Comparison of ENCODE assay signal across 11 cellular contexts in the genomic region with DNA sequence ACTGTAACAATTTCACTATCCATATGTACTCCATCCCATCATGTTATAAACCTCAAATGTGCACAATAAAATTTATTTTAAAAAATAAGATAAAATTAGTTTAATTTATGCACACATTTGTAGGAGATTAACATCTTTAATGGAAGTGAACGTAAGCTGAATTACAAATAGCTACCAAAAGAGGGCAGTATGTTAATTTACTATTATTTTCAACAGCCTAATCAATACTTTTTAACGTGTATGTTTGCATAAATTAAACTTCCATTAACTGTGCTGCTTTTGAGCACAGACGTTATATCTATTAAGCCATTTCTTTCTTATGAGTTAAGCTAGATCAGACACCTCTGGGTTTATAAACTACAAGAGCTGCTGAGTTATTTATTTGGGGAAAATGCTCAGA. TPM values are rescaled to one million over a fixed set of nuclear protein-coding genes. Genes with fewer than 3 reads are reported as not detected.
DNase-seq lines count a peak whose midpoint lies in the region; TF ChIP-seq lines count a peak whose summit lies in the region.
"Had no signal": no experiment of that assay in that cellular context is flagged by ENCODE, and none has a peak within 500 bp of the region (broad histone marks: within the 10 kb centered on the region; RNA-seq: fewer than 3 reads in every experiment).

No MANE protein-coding gene starts in this region.

- H3K79me2 ChIP-seq in neural progenitor cell (ENCODE audit: low read depth), result no peaks in the 10 kb centered on the region

- H3K9me3 Mint-ChIP-seq in neural progenitor cell, result peaks cover 3% of the 10 kb centered on the region
- H3K9me3 Mint-ChIP-seq: activated CD4-positive, alpha-beta T cell treated with anti-CD3 and anti-CD28 coated beads, Interleukin-2, amount 10 ng/mL, durations not matched to agents 24 days and 14 days; activated naive CD4-positive, alpha-beta T cell treated with anti-CD3 and anti-CD28 coated beads, Interleukin-2, amount 10 ng/mL, durations not matched to agents 7 days and 5 days had no signal

- H3F3A ChIP-seq in neural progenitor cell (ENCODE audit: low read depth), result no peaks in the 10 kb centered on the region

- H3K9ac ChIP-seq in neural progenitor cell, result no peak overlapping the region

- H2AFZ ChIP-seq in neural progenitor cell (replicated peaks), result no peak overlapping the region

- H3K4me1 ChIP-seq in neural progenitor cell, result no peaks in the 10 kb centered on the region
- H3K4me1 ChIP-seq: SJSA1 had no signal

- H3K27me3 ChIP-seq in dorsolateral prefrontal cortex (peaks cover 0 to 35% (median 5%) of the 10 kb centered on the region in 45 donors), neural progenitor cell (no peaks in the 10 kb centered on the region)
- H3K27me3 ChIP-seq: SJSA1 had no signal

- no peak for DNase-seq in GM10248 (ENCODE audit: extremely low spot score)
- peak; percentile 1 for DNase-seq in NAMALWA (ENCODE audit: low spot score)
- DNase-seq in dorsolateral prefrontal cortex, result no peak
- no peak for DNase-seq in neural progenitor cell (ENCODE audit: low spot score)
- DNase-seq in NCI-H748 (lab: John Stamatoyannopoulos, UW; ENCODE audit: unreplicated experiment), result no peak
- DNase-seq in DMS153 treated with DMSO at 0.1 percent for 48 hours (lab: John Stamatoyannopoulos, UW; ENCODE audit: unreplicated experiment), result no peak
- DNase-seq in activated T-cell treated with anti-CD3 and anti-CD28 coated beads for 4 hours, result no peak
- DNase-seq: activated CD4-positive, alpha-beta T cell treated with anti-CD3 and anti-CD28 coated beads, Interleukin-2, amount 10 ng/mL, durations not matched to agents 24 days and 14 days; activated naive CD4-positive, alpha-beta T cell treated with anti-CD3 and anti-CD28 coated beads, Interleukin-2, amount 10 ng/mL, durations not matched to agents 7 days and 5 days; NCI-H1694 had no signal

- H3K4me3 Mint-ChIP-seq in neural progenitor cell, result no peak overlapping the region
- H3K4me3 Mint-ChIP-seq: activated CD4-positive, alpha-beta T cell treated with anti-CD3 and anti-CD28 coated beads, Interleukin-2, amount 10 ng/mL, durations not matched to agents 24 days and 14 days; activated naive CD4-positive, alpha-beta T cell treated with anti-CD3 and anti-CD28 coated beads, Interleukin-2, amount 10 ng/mL, durations not matched to agents 7 days and 5 days had no signal

- no peaks in the 10 kb centered on the region for H3K36me3 ChIP-seq in neural progenitor cell
- H3K36me3 ChIP-seq: SJSA1 had no signal

- no peak overlapping the region for H3K4me2 ChIP-seq in neural progenitor cell

- POLR2A ChIA-PET in GM10248 (lab: Yijun Ruan, JAX), result no interaction called here

- H3K4me3 ChIP-seq in dorsolateral prefrontal cortex, result no peak overlapping the region
- H3K4me3 ChIP-seq in neural progenitor cell, result no peak overlapping the region
- H3K4me3 ChIP-seq: SJSA1 had no signal

- no peak overlapping the region for H3K27ac Mint-ChIP-seq in neural progenitor cell
- H3K27ac Mint-ChIP-seq: activated CD4-positive, alpha-beta T cell treated with anti-CD3 and anti-CD28 coated beads, Interleukin-2, amount 10 ng/mL, durations not matched to agents 24 days and 14 days; activated naive CD4-positive, alpha-beta T cell treated with anti-CD3 and anti-CD28 coated beads, Interleukin-2, amount 10 ng/mL, durations not matched to agents 7 days and 5 days had no signal

- TF ChIP-seq CTCF in GM10248 (IDR thresholded peaks at IDR 0.05; ENCODE audit: control extremely low read depth, extremely low read depth, low read depth, missing control alignments), result peak; percentile 29
- TF ChIP-seq CTCF in dorsolateral prefrontal cortex (IDR thresholded peaks at IDR 0.05 in 54 of 56, conservative IDR thresholded peaks at IDR 0.05 in 2 of 56; ENCODE audit: low read depth in 1 of 56, partially characterized antibody in 56 of 56), result peak in 42 of 56 donors; percentile 5 to 46 (median 26)
- TF ChIP-seq CTCF in neural progenitor cell (IDR thresholded peaks at IDR 0.05), result peak; percentile 54

- H3K27ac ChIP-seq in dorsolateral prefrontal cortex (no peak overlapping the region), neural progenitor cell (no peak overlapping the region)
- H3K27ac ChIP-seq: SJSA1 had no signal

- CTCF ChIA-PET in GM10248 (lab: Yijun Ruan, JAX), result interaction anchor here (1.0 to 1.2 kb wide), 4 partner anchors 10 to 293 kb away, joined by 3 to 10 read pairs (median 4); no protein-coding TSS in a partner anchor

- H3K27me3 Mint-ChIP-seq in neural progenitor cell (ENCODE audit: insufficient read depth, low read depth), result no peaks in the 10 kb centered on the region
- H3K27me3 Mint-ChIP-seq: activated CD4-positive, alpha-beta T cell treated with anti-CD3 and anti-CD28 coated beads, Interleukin-2, amount 10 ng/mL, durations not matched to agents 24 days and 14 days; activated naive CD4-positive, alpha-beta T cell treated with anti-CD3 and anti-CD28 coated beads, Interleukin-2, amount 10 ng/mL, durations not matched to agents 7 days and 5 days had no signal

- no peaks in the 10 kb centered on the region for H3K9me3 ChIP-seq in neural progenitor cell (ENCODE audit: low read depth)
- H3K9me3 ChIP-seq: SJSA1 had no signal

- intact Hi-C loops in dorsolateral prefrontal cortex (cut with DNase I), result no loop called here

- H4K20me1 ChIP-seq in neural progenitor cell (ENCODE audit: low read depth), result no peaks in the 10 kb centered on the region

- no peaks in the 10 kb centered on the region for H3K36me3 Mint-ChIP-seq in neural progenitor cell
- H3K36me3 Mint-ChIP-seq: activated naive CD4-positive, alpha-beta T cell treated with anti-CD3 and anti-CD28 coated beads, Interleukin-2, amount 10 ng/mL, durations not matched to agents 7 days and 5 days had no signal

- no peaks in the 10 kb centered on the region for H3K4me1 Mint-ChIP-seq in neural progenitor cell
- H3K4me1 Mint-ChIP-seq: activated CD4-positive, alpha-beta T cell treated with anti-CD3 and anti-CD28 coated beads, Interleukin-2, amount 10 ng/mL, durations not matched to agents 24 days and 14 days; activated naive CD4-positive, alpha-beta T cell treated with anti-CD3 and anti-CD28 coated beads, Interleukin-2, amount 10 ng/mL, durations not matched to agents 7 days and 5 days had no signal

RNA-seq across cellular contexts. Expression of gene PHKA2, which starts 56.5 kb away (rescaled TPM):
- 10 to 100 TPM; 14.3 to 42.1 (median 26.8) TPM for total RNA-seq in dorsolateral prefrontal cortex
- total RNA-seq in neural progenitor cell (ENCODE audit: low replicate concordance), result 18.2 and 23.9 TPM in 2 replicates
